In the genomic region with DNA sequence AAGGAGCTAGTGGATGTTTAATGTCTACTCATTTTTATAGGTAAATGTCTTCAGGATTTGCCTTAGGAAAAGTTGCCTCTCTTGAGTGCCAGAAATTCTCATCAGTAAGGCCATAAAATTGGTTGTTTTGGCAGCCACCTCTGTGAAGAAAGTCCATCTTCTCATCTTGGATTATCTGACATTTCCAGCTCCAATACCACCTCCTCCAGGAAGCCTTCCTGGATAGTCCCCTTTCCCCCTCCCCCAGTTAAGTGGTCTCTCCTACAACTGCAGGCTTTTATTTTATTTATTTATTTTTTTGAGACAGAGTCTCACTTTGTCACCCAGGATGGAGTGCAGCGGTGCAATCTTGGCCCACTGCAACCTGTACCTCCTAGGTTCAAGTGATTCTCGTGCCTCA, we compare ENCODE assay signal across 29 cellular contexts.
"Had no signal": no experiment of that assay in that cellular context is flagged by ENCODE, and none has a peak within 500 bp of the region (broad histone marks: within the 10 kb centered on the region; RNA-seq: fewer than 3 reads in every experiment).

No MANE protein-coding gene starts in this region.

- H3K27ac ChIP-seq: ascending aorta, cardiac muscle cell, VCaP had no signal

- H3K4me1 ChIP-seq: ascending aorta had no signal

- H3K27me3 ChIP-seq: ascending aorta, cardiac muscle cell had no signal

- H3K36me3 ChIP-seq: ascending aorta, cardiac muscle cell had no signal

- ATAC-seq: activated CD8-positive, alpha-beta T cell treated with anti-CD3 and anti-CD28 coated beads for 36 hours; activated naive CD8-positive, alpha-beta T cell treated with anti-CD3 and anti-CD28 coated beads, Interleukin-2, amount 50 U/mL, for 24 hours had no signal

- H3K9me3 ChIP-seq: ascending aorta had no signal

- FAIRE-seq: bronchial epithelial cell, TTC549 had no signal

- H3K4me3 ChIP-seq: ascending aorta, cardiac muscle cell had no signal

- DNase-seq: activated B cell treated with CpG ODN at 0.5 μM for 24 hours; activated CD4-positive, alpha-beta memory T cell treated with anti-CD3 and anti-CD28 coated beads for 36 hours; activated CD4-positive, alpha-beta T cell treated with anti-CD3 and anti-CD28 coated beads for 4 hours; activated CD4-positive, alpha-beta T cell treated with anti-CD3 and anti-CD28 coated beads, Interleukin-2, amount 10 ng/mL, durations not matched to agents 24 days and 14 days; activated CD4-positive, alpha-beta T cell treated with anti-CD3 and anti-CD28 coated beads, Interleukin-2, amount 50 U/mL, for 1 hour; activated CD4-positive, alpha-beta T cell treated with anti-CD3 and anti-CD28 coated beads, Interleukin-2, amount 50 U/mL, for 4 hours; activated CD4-positive, CD25-positive, alpha-beta regulatory T cell treated with anti-CD3 and anti-CD28 coated beads, Interleukin-2, amount 50 U/mL, for 72 hours; activated CD8-positive, alpha-beta memory T cell treated with anti-CD3 and anti-CD28 coated beads, Interleukin-2, amount 50 U/mL, for 4 hours; activated CD8-positive, alpha-beta T cell treated with anti-CD3 and anti-CD28 coated beads for 36 hours; activated effector memory CD4-positive, alpha-beta T cell treated with Interleukin-2 at 50 U/mL for 16 hours; activated gamma-delta T cell; activated naive CD4-positive, alpha-beta T cell treated with anti-CD3 and anti-CD28 coated beads, Interleukin-2, amount 10 ng/mL, durations not matched to agents 7 days and 5 days; activated naive CD4-positive, alpha-beta T cell treated with Interleukin-2 at 50 U/mL for 16 hours; activated naive CD8-positive, alpha-beta T cell treated with anti-CD3 and anti-CD28 coated beads, Interleukin-2, amount 10 ng/mL, durations not matched to agents 7 days and 5 days; activated naive CD8-positive, alpha-beta T cell treated with anti-CD3 and anti-CD28 coated beads, Interleukin-2, amount 50 U/mL, for 24 hours; activated T-cell treated with anti-CD3 and anti-CD28 coated beads for 4 hours; activated T-cell treated with anti-CD3 and anti-CD28 coated beads, Interleukin-2, amount 50 U/mL, for 24 hours; activated T-cell treated with anti-CD3 and anti-CD28 coated beads, Interleukin-2, amount 50 U/mL, for 48 hours; amygdala; anterior cingulate cortex; cerebellar nuclear complex; T-helper 1 cell; T-helper 2 cell; T-helper 9 cell had no signal
